In the genomic region with DNA sequence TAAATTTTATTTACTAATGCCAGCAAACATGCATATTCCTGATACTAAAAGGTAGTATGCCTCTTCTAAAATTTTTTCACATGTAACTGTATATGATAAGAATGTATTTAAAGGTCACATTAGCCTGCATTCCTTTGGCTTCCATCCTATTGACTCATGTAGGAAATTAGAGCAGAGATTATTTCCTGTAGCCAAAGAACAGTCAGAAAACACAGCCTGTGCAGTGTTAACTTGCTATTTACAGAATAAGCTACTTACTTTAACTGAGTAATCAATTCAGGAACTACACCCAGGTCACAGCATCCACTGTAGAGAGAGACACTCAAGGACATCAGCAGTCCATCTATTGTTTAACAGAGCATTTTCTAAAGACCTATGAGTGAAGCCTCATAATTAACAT, we compare ENCODE assay signal across 15 cellular contexts.
DNase-seq lines count a peak whose midpoint lies in the region; ATAC-seq, FAIRE-seq and TF ChIP-seq lines count a peak whose summit lies in the region.
"Had no signal": no experiment of that assay in that cellular context is flagged by ENCODE, and none has a peak within 500 bp of the region (broad histone marks: within the 10 kb centered on the region; RNA-seq: fewer than 3 reads in every experiment).

No MANE protein-coding gene starts in this region.

- no peak overlapping the region for H3K27ac Mint-ChIP-seq in stimulated activated memory B cell treated with anti-CD40 and anti-IgM and Interleukin-4, amounts not matched to agents 10 μg/mL and 1 μg/mL and 100 μg/mL, for 72 hours
- no peak overlapping the region for H3K27ac Mint-ChIP-seq in CD8-positive, alpha-beta T cell
- H3K27ac Mint-ChIP-seq: nephron progenitor cell had no signal

- no peaks in the 10 kb centered on the region for H3K36me3 ChIP-seq in endothelial cell of umbilical vein (ENCODE audit: control insufficient read depth in 2 of 2, extremely low read depth in 1 of 2, insufficient read depth in 2 of 2, low read length in 2 of 2)
- H3K36me3 ChIP-seq in vagina, result no peaks in the 10 kb centered on the region
- H3K36me3 ChIP-seq in CD8-positive, alpha-beta T cell (ENCODE audit: insufficient read depth, low read length), result no peaks in the 10 kb centered on the region
- H3K36me3 ChIP-seq: heart right ventricle, left lung, MG63, suprapubic skin had no signal

- H3K4me3 ChIP-seq in endothelial cell of umbilical vein (replicated peaks in 1 of 3; ENCODE audit: insufficient read depth in 1 of 3, low read depth in 1 of 3, low read length in 3 of 3) (no peak overlapping the region), vagina (no peak overlapping the region)
- H3K4me3 ChIP-seq in CD8-positive, alpha-beta T cell (ENCODE audit: low read depth, low read length), result no peak overlapping the region
- H3K4me3 ChIP-seq: heart right ventricle, left lung, MG63, suprapubic skin had no signal

- ATAC-seq in stimulated activated memory B cell treated with anti-CD40 and anti-IgM and Interleukin-4, amounts not matched to agents 10 μg/mL and 1 μg/mL and 100 μg/mL, for 72 hours, result no peak
- ATAC-seq in CD8-positive, alpha-beta T cell, result no peak
- ATAC-seq: activated CD4-positive, CD25-positive, alpha-beta regulatory T cell treated with anti-CD3 and anti-CD28 coated beads, Interleukin-2, amount 50 U/mL, for 24 hours; left lung had no signal

- H3K27ac ChIP-seq in endothelial cell of umbilical vein (ENCODE audit: insufficient read depth, low read depth, low read length) (peak overlapping the region; percentile 77), vagina (no peak overlapping the region)
- H3K27ac ChIP-seq in CD8-positive, alpha-beta T cell (ENCODE audit: low read depth, low read length), result no peak overlapping the region
- H3K27ac ChIP-seq: heart right ventricle, left lung, suprapubic skin had no signal

- no peaks in the 10 kb centered on the region for H3K27me3 Mint-ChIP-seq in stimulated activated memory B cell treated with anti-CD40 and anti-IgM and Interleukin-4, amounts not matched to agents 10 μg/mL and 1 μg/mL and 100 μg/mL, for 72 hours
- H3K27me3 Mint-ChIP-seq in CD8-positive, alpha-beta T cell (ENCODE audit: low read depth), result no peaks in the 10 kb centered on the region

- H3K9ac ChIP-seq in endothelial cell of umbilical vein (replicated peaks; ENCODE audit: extremely low read depth, insufficient read depth, low read length), result no peak overlapping the region

- H3K4me1 ChIP-seq in endothelial cell of umbilical vein (ENCODE audit: control insufficient read depth, extremely low read depth, insufficient read depth, low read length), result peaks cover 16% of the 10 kb centered on the region
- H3K4me1 ChIP-seq in vagina, result no peaks in the 10 kb centered on the region
- no peaks in the 10 kb centered on the region for H3K4me1 ChIP-seq in CD8-positive, alpha-beta T cell (ENCODE audit: insufficient read depth, low read length)
- H3K4me1 ChIP-seq: left lung, suprapubic skin had no signal

- peak overlapping the region; percentile 91 for H3K4me2 ChIP-seq in endothelial cell of umbilical vein (ENCODE audit: insufficient read depth, low read length)

- peak overlapping the region; percentile 42 for H2AFZ ChIP-seq in endothelial cell of umbilical vein (ENCODE audit: low read depth, low read length)

- CTCF ChIA-PET in endothelial cell of umbilical vein (lab: Charles Lee), result interaction anchor here (1.3 to 1.5 kb wide), 2 partner anchors 27 to 322 kb away, joined by 3 to 8 read pairs; no protein-coding TSS in a partner anchor
- CTCF ChIA-PET in CD8-positive, alpha-beta T cell (lab: Charles Lee), result interaction anchor here (0.7 kb wide), 1 partner anchor 114 kb away, joined by 3 read pairs; no protein-coding TSS in a partner anchor

- H3K4me3 Mint-ChIP-seq in stimulated activated memory B cell treated with anti-CD40 and anti-IgM and Interleukin-4, amounts not matched to agents 10 μg/mL and 1 μg/mL and 100 μg/mL, for 72 hours, result no peak overlapping the region
- no peak overlapping the region for H3K4me3 Mint-ChIP-seq in CD8-positive, alpha-beta T cell
- H3K4me3 Mint-ChIP-seq: nephron progenitor cell had no signal

- no peaks in the 10 kb centered on the region for H3K79me2 ChIP-seq in endothelial cell of umbilical vein (ENCODE audit: control insufficient read depth, insufficient read depth, low read length)

- H3K9me1 ChIP-seq in endothelial cell of umbilical vein (replicated peaks; ENCODE audit: control insufficient read depth, extremely low read depth, insufficient read depth, low read length), result no peaks in the 10 kb centered on the region

- TF ChIP-seq CTCF in endothelial cell of umbilical vein (IDR thresholded peaks at IDR 0.05; ENCODE audit: extremely low read depth in 1 of 2, insufficient read depth in 1 of 2, low read depth in 1 of 2, low read length in 2 of 2) (no peak), vagina (IDR thresholded peaks at IDR 0.05) (no peak)
- no peak for TF ChIP-seq CTCF in CD8-positive, alpha-beta T cell (IDR thresholded peaks at IDR 0.05)

- POLR2A ChIA-PET in endothelial cell of umbilical vein (lab: Charles Lee), result no interaction called here
- POLR2A ChIA-PET in CD8-positive, alpha-beta T cell (lab: Charles Lee), result no interaction called here

- dilution Hi-C loops in endothelial cell of umbilical vein (cut with MboI; ENCODE audit: extremely low pct_ligation_motif_present, low sequenced_read_pairs), result no loop called here

- peaks cover 6% of the 10 kb centered on the region for H3K9me3 Mint-ChIP-seq in stimulated activated memory B cell treated with anti-CD40 and anti-IgM and Interleukin-4, amounts not matched to agents 10 μg/mL and 1 μg/mL and 100 μg/mL, for 72 hours
- peaks cover 16% of the 10 kb centered on the region for H3K9me3 Mint-ChIP-seq in CD8-positive, alpha-beta T cell

- no peaks in the 10 kb centered on the region for H3K36me3 Mint-ChIP-seq in stimulated activated memory B cell treated with anti-CD40 and anti-IgM and Interleukin-4, amounts not matched to agents 10 μg/mL and 1 μg/mL and 100 μg/mL, for 72 hours
- no peaks in the 10 kb centered on the region for H3K36me3 Mint-ChIP-seq in CD8-positive, alpha-beta T cell

- intact Hi-C loops in endothelial cell of umbilical vein (cut with micrococcal nuclease), result loop anchor here (1.0 to 2.0 kb wide), 5 partner anchors 27 to 155 kb away; partner anchors contain the start of gene ADGRL4
- intact Hi-C loops in vagina (cut with DNase I), result no loop called here
- intact Hi-C loops in CD8-positive, alpha-beta T cell (cut with DNase I, micrococcal nuclease), result no loop called here

- DNase-seq in ELR (ENCODE audit: low read depth), result peak; percentile 80
- peak; percentile 61 for DNase-seq in NCI-H226
- DNase-seq in endothelial cell of umbilical vein (ENCODE audit: low read depth, low spot score), result peak; percentile 89
- peak; percentile 67 for DNase-seq in pulmonary artery endothelial cell (ENCODE audit: low read depth, low spot score)
- no peak for DNase-seq in iPS-NIHi11 (ENCODE audit: low spot score)
- no peak for DNase-seq in vagina (ENCODE audit: extremely low spot score in 2 of 2)
- DNase-seq in CD8-positive, alpha-beta T cell, result no peak
- DNase-seq: Calu3, heart right ventricle, left lung, MG63, nephron progenitor cell had no signal

- no peaks in the 10 kb centered on the region for H4K20me1 ChIP-seq in endothelial cell of umbilical vein (replicated peaks; ENCODE audit: control insufficient read depth, extremely low read depth, insufficient read depth, low read length)

- BruUV-seq in endothelial cell of umbilical vein (replicated peaks; lab: Mats Ljungman, UMichigan), result no TSS peak

- peak; percentile 77 for FAIRE-seq in endothelial cell of umbilical vein (lab: Jason Lieb, UNC)

- H3K9me3 ChIP-seq in endothelial cell of umbilical vein (replicated peaks; ENCODE audit: control insufficient read depth, insufficient read depth, low read length), result no peaks in the 10 kb centered on the region
- no peaks in the 10 kb centered on the region for H3K9me3 ChIP-seq in vagina
- H3K9me3 ChIP-seq in CD8-positive, alpha-beta T cell (ENCODE audit: low read length), result no peaks in the 10 kb centered on the region
- H3K9me3 ChIP-seq: suprapubic skin had no signal

- H3K4me1 Mint-ChIP-seq in stimulated activated memory B cell treated with anti-CD40 and anti-IgM and Interleukin-4, amounts not matched to agents 10 μg/mL and 1 μg/mL and 100 μg/mL, for 72 hours, result no peaks in the 10 kb centered on the region
- H3K4me1 Mint-ChIP-seq in CD8-positive, alpha-beta T cell (ENCODE audit: low read depth), result no peaks in the 10 kb centered on the region
- H3K4me1 Mint-ChIP-seq: nephron progenitor cell had no signal

- no peak for TF ChIP-seq POLR2A in endothelial cell of umbilical vein (IDR thresholded peaks at IDR 0.05; ENCODE audit: low read depth, low read length)
- no peak for TF ChIP-seq POLR2A in vagina (IDR thresholded peaks at IDR 0.05)

- H3K27me3 ChIP-seq in endothelial cell of umbilical vein (ENCODE audit: control insufficient read depth in 2 of 2, insufficient read depth in 2 of 2, low read length in 2 of 2), result no peaks in the 10 kb centered on the region
- no peaks in the 10 kb centered on the region for H3K27me3 ChIP-seq in vagina
- H3K27me3 ChIP-seq in CD8-positive, alpha-beta T cell (ENCODE audit: insufficient read depth, low read length), result no peaks in the 10 kb centered on the region
- H3K27me3 ChIP-seq: heart right ventricle, left lung, MG63, suprapubic skin had no signal

TF ChIP-seq in endothelial cell of umbilical vein, 7 proteins besides CTCF, POLR2A, EP300 and RAD21:
- peak; percentile 82 for TF ChIP-seq JUN (IDR thresholded peaks at IDR 0.05; ENCODE audit: borderline replicate concordance, insufficient read depth, insufficient read length, low read depth)
- TF ChIP-seq FOS (IDR thresholded peaks at IDR 0.05; ENCODE audit: borderline replicate concordance, insufficient read depth, low read length), result peak; percentile 83
- TF ChIP-seq POLR2AphosphoS5 (IDR thresholded peaks at IDR 0.05; ENCODE audit: insufficient read depth, low read depth, low read length), result peak; percentile 57
- peak; percentile 75 for TF ChIP-seq GATA2 (IDR thresholded peaks at IDR 0.05; ENCODE audit: insufficient read depth, insufficient read length, low read depth, low read length)
- TF ChIP-seq, protein P1, sequence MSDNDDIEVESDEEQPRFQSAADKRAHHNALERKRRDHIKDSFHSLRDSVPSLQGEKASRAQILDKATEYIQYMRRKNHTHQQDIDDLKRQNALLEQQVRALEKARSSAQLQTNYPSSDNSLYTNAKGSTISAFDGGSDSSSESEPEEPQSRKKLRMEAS (IDR thresholded peaks at IDR 0.05; ENCODE audit: insufficient read depth, insufficient read length), result no peak
- TF ChIP-seq EZH2 (IDR thresholded peaks at IDR 0.05; ENCODE audit: borderline replicate concordance, low read depth, low read length, severe bottlenecking), result no peak

Comparison
In these comparisons a context has a peak if more than half of its experiments do, and no peak if none do; other contexts are left out.
1. DNase-seq: peak in ELR (single experiment), NCI-H226 (single experiment), endothelial cell of umbilical vein (single experiment) and pulmonary artery endothelial cell (single experiment); none in iPS-NIHi11 (single experiment), vagina (0 of 2) and CD8-positive, alpha-beta T cell (0 of 7).